Comparison of ENCODE assay signal across 15 cellular contexts in the genomic region with DNA sequence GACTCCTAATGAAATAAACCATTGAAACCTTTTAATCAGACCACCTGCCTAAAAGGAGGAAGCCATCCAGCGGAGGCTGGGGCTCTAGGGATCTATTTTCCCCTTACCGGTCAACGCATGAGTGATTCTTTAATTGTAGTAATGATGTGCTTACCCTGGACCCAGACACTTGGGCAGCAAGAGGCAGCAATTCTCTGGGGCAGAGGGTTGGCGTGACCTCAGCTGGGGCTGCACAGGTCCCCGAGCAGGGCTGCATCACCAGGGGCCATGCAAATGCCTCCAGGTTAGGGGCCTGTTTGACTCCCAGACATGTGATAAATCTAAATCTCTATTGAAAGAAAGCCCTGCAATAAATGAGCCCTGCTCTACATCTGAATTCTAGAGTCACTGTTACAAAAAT.
DNase-seq lines count a peak whose midpoint lies in the region; ATAC-seq lines count a peak whose summit lies in the region.
"Had no signal": no experiment of that assay in that cellular context is flagged by ENCODE, and none has a peak within 500 bp of the region (broad histone marks: within the 10 kb centered on the region; RNA-seq: fewer than 3 reads in every experiment).

No MANE protein-coding gene starts in this region.

- H4K20me1 ChIP-seq in Karpas-422 (ENCODE audit: insufficient read depth, low read depth, low read length) = no peaks in the 10 kb centered on the region

- H3K9me3 ChIP-seq in Karpas-422 (ENCODE audit: low read length) = no peaks in the 10 kb centered on the region; the same call in 1 of the 2 replicates

- no peaks in the 10 kb centered on the region for H3K27me3 ChIP-seq in Karpas-422 (ENCODE audit: low read length)

- peak; percentile 54 for DNase-seq in cardiac septum (ENCODE audit: low spot score)
- no peak for DNase-seq in Right ventricle myocardium inferior (ENCODE audit: missing footprints)
- peak; percentile 93 for DNase-seq in Karpas-422
- DNase-seq in islet precursor cell = peak; percentile 12
- DNase-seq in H4 (ENCODE audit: low spot score) = no peak
- DNase-seq in activated naive CD4-positive, alpha-beta T cell treated with anti-CD3 and anti-CD28 coated beads, Interleukin-2, amount 50 U/mL, for 16 hours = no peak
- DNase-seq: CD4-positive, CD25-positive, alpha-beta regulatory T cell; DMS153; GF-D8; H7; IMR-90; KBM-7 had no signal

- H3K9me2 ChIP-seq in Karpas-422 (replicated peaks; ENCODE audit: insufficient read depth, low read length) = no peaks in the 10 kb centered on the region

- H3K4me3 ChIP-seq in Karpas-422 (ENCODE audit: low read length) = no peak overlapping the region

- H3K4me1 ChIP-seq in Karpas-422 (ENCODE audit: low read length) = peaks cover 35% of the 10 kb centered on the region

- H3K36me3 ChIP-seq in Karpas-422 (ENCODE audit: insufficient read depth, low read length) = no peaks in the 10 kb centered on the region; the same call in 1 of the 2 replicates

- H3K27ac ChIP-seq in Karpas-422 (ENCODE audit: low read length) = peak overlapping the region; percentile 88
- H3K27ac ChIP-seq: 22Rv1 had no signal

- H3K9ac ChIP-seq in Karpas-422 (ENCODE audit: low read length) = no peak overlapping the region

- intact Hi-C loops in cardiac septum (cut with DNase I) (no loop called here), Right ventricle myocardium inferior (cut with DNase I) (no loop called here)

- peak overlapping the region; percentile 51 for H3K4me2 ChIP-seq in Karpas-422 (ENCODE audit: low read depth, low read length, poor library complexity, severe bottlenecking)

- no peaks in the 10 kb centered on the region for H3K79me2 ChIP-seq in Karpas-422 (ENCODE audit: low read length)

- ATAC-seq in Right ventricle myocardium inferior (no peak), GM21737 (IDR thresholded peaks at IDR 0.05; ENCODE audit: unreplicated experiment) (no peak), HG02759 (IDR thresholded peaks at IDR 0.05; ENCODE audit: unreplicated experiment) (no peak)

- no peak overlapping the region for H2AFZ ChIP-seq in Karpas-422 (ENCODE audit: low read length)

Comparison
In these comparisons a context has a peak if more than half of its experiments do, and no peak if none do; other contexts are left out.
1. DNase-seq: peak in cardiac septum (single experiment), Karpas-422 (single experiment) and islet precursor cell (single experiment); none in Right ventricle myocardium inferior (single experiment), H4 (single experiment) and activated naive CD4-positive, alpha-beta T cell treated with anti-CD3 and anti-CD28 coated beads, Interleukin-2, amount 50 U/mL, for 16 hours (single experiment).